In the genomic region with DNA sequence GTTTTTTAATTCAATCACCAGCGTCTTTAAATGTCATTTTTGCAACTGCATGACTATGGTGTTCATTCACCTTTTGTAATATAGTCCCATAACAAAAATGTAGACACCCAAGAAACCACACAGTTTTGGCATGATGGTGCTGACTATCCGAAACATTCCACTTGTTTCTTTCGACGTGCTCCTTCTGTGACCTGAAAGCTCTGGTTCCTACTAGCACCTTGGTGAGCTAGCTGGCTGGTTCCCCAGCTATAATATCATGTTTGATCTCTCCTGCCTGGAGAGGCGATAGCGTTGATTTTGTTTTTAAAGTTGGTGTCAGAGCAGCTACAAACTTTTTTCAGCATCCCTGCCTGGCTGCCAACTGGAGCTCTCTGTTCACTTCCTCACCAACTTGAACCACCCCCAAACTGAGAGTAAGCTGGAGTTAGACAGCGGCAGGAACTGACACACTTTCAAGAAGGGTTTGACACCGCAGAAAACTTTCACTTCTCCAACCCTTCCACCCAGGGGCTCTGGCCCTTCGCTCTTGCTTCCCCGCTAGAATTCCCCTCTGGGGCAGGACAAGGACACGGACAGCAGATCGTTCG, we compare ENCODE assay signal across 8 cellular contexts. TPM values are rescaled to one million over a fixed set of nuclear protein-coding genes. Genes with fewer than 3 reads are reported as not detected.
DNase-seq lines count a peak whose midpoint lies in the region; ATAC-seq, FAIRE-seq and TF ChIP-seq lines count a peak whose summit lies in the region.

No MANE protein-coding gene starts in this region.

- H3K27ac ChIP-seq in SK-N-MC (peak overlapping the region; percentile 85), adrenal gland (peak overlapping the region; percentile 96 to 100 (median 99)), psoas muscle (peak overlapping the region; percentile 99)

- TF ChIP-seq CTCF in adrenal gland (IDR thresholded peaks at IDR 0.05) (no peak), psoas muscle (IDR thresholded peaks at IDR 0.05) (no peak), D721Med (IDR thresholded peaks at IDR 0.05; ENCODE audit: insufficient read depth, missing control alignments) (no peak)

- peak in 1 of 2 donors; percentile 68 for TF ChIP-seq POLR2A in adrenal gland (IDR thresholded peaks at IDR 0.05)

- H3K27me3 ChIP-seq in adrenal gland (no peaks in the 10 kb centered on the region), psoas muscle (ENCODE audit: insufficient read depth in 3 of 3, low read length in 2 of 3) (no peaks in the 10 kb centered on the region)

- H3K4me3 ChIP-seq in SK-N-MC = peak overlapping the region; percentile 89
- H3K4me3 ChIP-seq in adrenal gland = peak overlapping the region; percentile 17 to 97 (median 93)
- peak overlapping the region; percentile 98 for H3K4me3 ChIP-seq in psoas muscle

- H3K4me1 ChIP-seq in adrenal gland (replicated peaks in 1 of 2) = peaks cover 17 to 33% of the 10 kb centered on the region in 2 donors
- peaks cover 50% of the 10 kb centered on the region for H3K4me1 ChIP-seq in psoas muscle

- no peaks in the 10 kb centered on the region for H3K9me3 ChIP-seq in SK-N-MC (ENCODE audit: low read depth, low read length)
- H3K9me3 ChIP-seq in adrenal gland (replicated peaks in 1 of 3) = no peaks in the 10 kb centered on the region
- no peaks in the 10 kb centered on the region for H3K9me3 ChIP-seq in psoas muscle

- FAIRE-seq in D721Med (lab: Jason Lieb, UNC) = no peak

- H3K9ac ChIP-seq in SK-N-MC (ENCODE audit: insufficient read length) = peak overlapping the region; percentile 98

- intact Hi-C loops in adrenal gland (cut with DNase I) = loop anchor here (5.0 to 10.0 kb wide), 2 partner anchors 149 to 152 kb away; a partner anchor contains a TSS
- intact Hi-C loops in left ventricle myocardium superior (cut with micrococcal nuclease) = no loop called here
- intact Hi-C loops in psoas muscle (cut with DNase I) = loop anchor here (2.0 to 5.0 kb wide), 3 partner anchors 15 to 157 kb away; a partner anchor contains a TSS

- DNase-seq in DMS79 treated with DMSO at 0.1 percent for 48 hours (lab: John Stamatoyannopoulos, UW) (peak; percentile 47), HT-29 (ENCODE audit: low spot score) (peak; percentile 60), SK-N-MC (ENCODE audit: low read depth, low spot score) (no peak), adrenal gland (peak; percentile 58 to 86 (median 66)), left ventricle myocardium superior (peak; percentile 48), psoas muscle (peak; percentile 43 to 59), D721Med (ENCODE audit: insufficient read length, low spot score) (no peak)

- ATAC-seq in GM21381 (IDR thresholded peaks at IDR 0.05; ENCODE audit: unreplicated experiment) = peak; percentile 63
- peak; percentile 56 for ATAC-seq in left ventricle myocardium superior
- ATAC-seq in psoas muscle = peak; percentile 15 to 57 (median 48)

- 0 to 1% (median 0%) methylated on average over 13 of the region's 13 CpGs for WGBS in adrenal gland, 4 donors
- 0 to 1% (median 1%) methylated on average over 13 of the region's 13 CpGs for WGBS in psoas muscle, 3 donors

- no peaks in the 10 kb centered on the region for H3K36me3 ChIP-seq in SK-N-MC (ENCODE audit: insufficient read depth, low read length)
- no peaks in the 10 kb centered on the region for H3K36me3 ChIP-seq in adrenal gland (replicated peaks in 1 of 2)
- peaks cover 0 to 9% of the 10 kb centered on the region in 2 donors for H3K36me3 ChIP-seq in psoas muscle (ENCODE audit: insufficient read depth in 1 of 2, low read depth in 1 of 2)

RNA-seq across cellular contexts. Expression of a gene that starts 1.1 kb away (rescaled TPM):
- 6.6 and 10.2 TPM in 2 replicates for total RNA-seq in HT-29 (2014; rRNA removed; shearing (Covaris generic))
- 10 to 100 TPM in 7 of 8 donors, 1 to 10 TPM in 1; 3.4 to 26.7 (median 16.0) TPM for total RNA-seq in adrenal gland
- polyA plus RNA-seq in adrenal gland = 1 to 10 TPM; 4.1 to 6.4 (median 5.9) TPM
- 6.9 TPM for total RNA-seq in left ventricle myocardium superior
- 10 to 100 TPM in 1 of 4 donors, 1 to 10 TPM in 3; 7.7 to 12.5 (median 8.4) TPM for total RNA-seq in psoas muscle
- 1 to 10 TPM; 2.6 to 5.6 (median 3.0) TPM for polyA plus RNA-seq in psoas muscle

RNA-seq across cellular contexts. Expression of a gene that starts 14.5 kb away (rescaled TPM):
- 2.8 and 4.7 TPM in 2 replicates for total RNA-seq in HT-29 (2014; rRNA removed; shearing (Covaris generic))
- total RNA-seq in adrenal gland = 10 to 100 TPM in 5 of 8 donors, 1 to 10 TPM in 3; 6.2 to 17.3 (median 12.4) TPM
- polyA plus RNA-seq in adrenal gland = 10 to 100 TPM in 1 of 3 donors, 1 to 10 TPM in 2; 5.4 to 11.4 (median 5.4) TPM
- total RNA-seq in left ventricle myocardium superior = 20.5 TPM
- 10 to 100 TPM; 20.4 to 23.5 (median 20.8) TPM for total RNA-seq in psoas muscle
- polyA plus RNA-seq in psoas muscle = 10 to 100 TPM; 12.0 to 33.9 (median 19.0) TPM

Comparison
In these comparisons a context has a peak if more than half of its experiments do, and no peak if none do; other contexts are left out.
1. DNase-seq: peak in DMS79 treated with DMSO at 0.1 percent for 48 hours (single experiment), HT-29 (single experiment), adrenal gland (7 of 7), left ventricle myocardium superior (single experiment) and psoas muscle (2 of 2); none in SK-N-MC (single experiment) and D721Med (single experiment).
2. Peak in every context shown above with its lines, with median percentiles within 50 percentile points of each other: ATAC-seq, H3K27ac ChIP-seq and H3K4me3 ChIP-seq.